In genomic region chr19:10818306-10819123, GRCh38 we compare ENCODE assay signal across 2 cellular contexts.
A peak's percentile ranks its signal among the peaks of the same experiment; 100 is the strongest.
TF ChIP-seq lines count a peak whose summit lies in the region.

No MANE protein-coding gene starts in this region.

TF ChIP-seq in IMR-90, 13 proteins besides CTCF, POLR2A, EP300 and RAD21:
- TF ChIP-seq CEBPB (IDR thresholded peaks at IDR 0.05; ENCODE audit: low read depth, low read length) = no peak
- TF ChIP-seq USF2 (IDR thresholded peaks at IDR 0.05; ENCODE audit: low read depth, low read length) = no peak
- TF ChIP-seq MXI1 (IDR thresholded peaks at IDR 0.05; ENCODE audit: borderline replicate concordance, low read depth, low read length) = no peak
- TF ChIP-seq SMC3 (IDR thresholded peaks at IDR 0.05; ENCODE audit: low read depth, low read length) = no peak
- TF ChIP-seq BHLHE40 (IDR thresholded peaks at IDR 0.05; ENCODE audit: low read depth, low read length) = no peak
- no peak for TF ChIP-seq CHD1 (IDR thresholded peaks at IDR 0.05; ENCODE audit: low read depth, low read length)
- no peak for TF ChIP-seq MAZ (IDR thresholded peaks at IDR 0.05; ENCODE audit: borderline replicate concordance, low read depth, low read length)
- TF ChIP-seq ELK1 (IDR thresholded peaks at IDR 0.05; ENCODE audit: borderline replicate concordance, low read depth, low read length) = no peak
- no peak for TF ChIP-seq NFE2L2 (IDR thresholded peaks at IDR 0.05; ENCODE audit: low read depth, low read length)
TF ChIP-seq in IMR-90: peak in this region for 0.

TF ChIP-seq in K562, 482 proteins besides CTCF, POLR2A, EP300 and RAD21:
- TF ChIP-seq ZNF445 (CRISPR knock-in tag; IDR thresholded peaks at IDR 0.05; ENCODE audit: low read depth) (no peak), MED1 (CRISPR knock-in tag; IDR thresholded peaks at IDR 0.05; ENCODE audit: borderline replicate concordance) (no peak), E2F3 (CRISPR knock-in tag; IDR thresholded peaks at IDR 0.05) (no peak), MCM7 (IDR thresholded peaks at IDR 0.05) (no peak), RBM22 (IDR thresholded peaks at IDR 0.05; ENCODE audit: low read depth, low read length, poor library complexity, severe bottlenecking) (peak; percentile 59), ESRRB (CRISPR knock-in tag; IDR thresholded peaks at IDR 0.05; ENCODE audit: borderline replicate concordance) (no peak), MXI1 (IDR thresholded peaks at IDR 0.05; ENCODE audit: low read depth, low read length) (no peak), ZZZ3 (IDR thresholded peaks at IDR 0.05) (no peak), ZFP36 (IDR thresholded peaks at IDR 0.05; ENCODE audit: low read depth, low read length, partially characterized antibody) (no peak), ZNF347 (CRISPR knock-in tag; IDR thresholded peaks at IDR 0.05; ENCODE audit: low read depth) (no peak), POLR2G (IDR thresholded peaks at IDR 0.05; ENCODE audit: low read depth, low read length) (peak; percentile 58)
